ENCODE assay signal across 13 cellular contexts in genomic region chr4:26813698-26814097, GRCh38.
"Had no signal": no experiment of that assay in that cellular context is flagged by ENCODE, and none has a peak within 500 bp of the region (broad histone marks: within the 10 kb centered on the region; RNA-seq: fewer than 3 reads in every experiment).

No MANE protein-coding gene starts in this region.

- H3K27ac ChIP-seq: body of pancreas, ovary, tibial artery had no signal

- H3K9me3 ChIP-seq: body of pancreas, ovary, tibial artery had no signal

- H3K27me3 ChIP-seq: body of pancreas, ovary, tibial artery had no signal

- H3K27me3 Mint-ChIP-seq: activated CD4-positive, alpha-beta T cell treated with anti-CD3 and anti-CD28 coated beads, Interleukin-2, amount 10 ng/mL, durations not matched to agents 7 days and 5 days; T-helper 17 cell had no signal

- DNase-seq: activated CD4-positive, alpha-beta T cell treated with anti-CD3 and anti-CD28 coated beads, Interleukin-2, amount 10 ng/mL, durations not matched to agents 7 days and 5 days; activated CD4-positive, CD25-positive, alpha-beta regulatory T cell; activated CD8-positive, alpha-beta memory T cell treated with anti-CD3 and anti-CD28 coated beads for 24 hours; activated naive CD4-positive, alpha-beta T cell treated with Interleukin-2 at 50 U/mL for 16 hours; cerebellar nuclear complex; left colon; mesenchymal stem cell; stimulated activated CD4-positive, alpha-beta T cell treated with anti-CD3 and anti-CD28 coated beads, Interleukin-15, amount 100 ng/mL, for 24 hours; stimulated activated CD4-positive, alpha-beta T cell treated with anti-CD3 and anti-CD28 coated beads, Interleukin-4, amount 100 ng/mL, for 4 hours; T-helper 17 cell; tibial artery had no signal

- H3K4me1 ChIP-seq: body of pancreas, tibial artery had no signal

- H3K4me3 ChIP-seq: body of pancreas, ovary, tibial artery had no signal

- H3K4me3 Mint-ChIP-seq: activated CD4-positive, alpha-beta T cell treated with anti-CD3 and anti-CD28 coated beads, Interleukin-2, amount 10 ng/mL, durations not matched to agents 7 days and 5 days; T-helper 17 cell had no signal

- H3K36me3 ChIP-seq: ovary, tibial artery had no signal

- H3K27ac Mint-ChIP-seq: activated CD4-positive, alpha-beta T cell treated with anti-CD3 and anti-CD28 coated beads, Interleukin-2, amount 10 ng/mL, durations not matched to agents 7 days and 5 days; T-helper 17 cell had no signal

- ATAC-seq: body of pancreas, left colon, T-helper 17 cell had no signal
